ENCODE assay signal across 28 cellular contexts in genomic region chr1:101645810-101646209, GRCh38.
"Had no signal": no experiment of that assay in that cellular context is flagged by ENCODE, and none has a peak within 500 bp of the region (broad histone marks: within the 10 kb centered on the region; RNA-seq: fewer than 3 reads in every experiment).

No MANE protein-coding gene starts in this region.

- H2AFZ ChIP-seq: hepatocyte had no signal

- H3K79me2 ChIP-seq: hepatocyte had no signal

- H3K9me3 ChIP-seq: colonic mucosa, esophagus muscularis mucosa, esophagus squamous epithelium, gastrocnemius medialis, gastroesophageal sphincter had no signal

- H3K4me2 ChIP-seq: hepatocyte had no signal

- FAIRE-seq: endometrium, endothelial cell of umbilical vein, frontal cortex had no signal

- H3K36me3 ChIP-seq: colonic mucosa, esophagus muscularis mucosa, esophagus squamous epithelium, gastrocnemius medialis, gastroesophageal sphincter, heart left ventricle, heart right ventricle had no signal

- DNase-seq: colonic mucosa; cortex of kidney; dermis blood vessel endothelial cell; dorsolateral prefrontal cortex; effector CD4-positive, alpha-beta T cell; effector CD8-positive, alpha-beta T cell; effector memory CD4-positive, alpha-beta T cell; effector memory CD8-positive, alpha-beta T cell; endodermal cell; erythroblast; esophagus squamous epithelium; foreskin fibroblast; foreskin keratinocyte; foreskin melanocyte; gastrocnemius medialis; glutamatergic neuron; head of caudate nucleus; heart left ventricle; heart right ventricle had no signal

- H3K4me1 ChIP-seq: colonic mucosa, esophagus muscularis mucosa, esophagus squamous epithelium, foreskin keratinocyte, gastrocnemius medialis, gastroesophageal sphincter, heart left ventricle, heart right ventricle had no signal

- H3K27me3 ChIP-seq: colonic mucosa, dorsolateral prefrontal cortex, esophagus muscularis mucosa, esophagus squamous epithelium, foreskin keratinocyte, gastrocnemius medialis, gastroesophageal sphincter, heart left ventricle, heart right ventricle, hepatocyte had no signal

- H3K27ac ChIP-seq: colonic mucosa, coronary artery, dorsolateral prefrontal cortex, epithelial cell of prostate, esophagus muscularis mucosa, esophagus squamous epithelium, foreskin keratinocyte, gastrocnemius medialis, gastroesophageal sphincter, heart left ventricle, heart right ventricle, hepatocyte had no signal

- ATAC-seq: effector memory CD8-positive, alpha-beta T cell; esophagus mucosa; foreskin keratinocyte; gastrocnemius medialis; gastroesophageal sphincter; heart left ventricle; heart right ventricle had no signal

- H3K4me3 ChIP-seq: colonic mucosa, coronary artery, dorsolateral prefrontal cortex, esophagus muscularis mucosa, esophagus squamous epithelium, gastrocnemius medialis, gastroesophageal sphincter, heart left ventricle, heart right ventricle, hepatocyte had no signal
